Comparison of ENCODE assay signal across 19 cellular contexts in the genomic region with DNA sequence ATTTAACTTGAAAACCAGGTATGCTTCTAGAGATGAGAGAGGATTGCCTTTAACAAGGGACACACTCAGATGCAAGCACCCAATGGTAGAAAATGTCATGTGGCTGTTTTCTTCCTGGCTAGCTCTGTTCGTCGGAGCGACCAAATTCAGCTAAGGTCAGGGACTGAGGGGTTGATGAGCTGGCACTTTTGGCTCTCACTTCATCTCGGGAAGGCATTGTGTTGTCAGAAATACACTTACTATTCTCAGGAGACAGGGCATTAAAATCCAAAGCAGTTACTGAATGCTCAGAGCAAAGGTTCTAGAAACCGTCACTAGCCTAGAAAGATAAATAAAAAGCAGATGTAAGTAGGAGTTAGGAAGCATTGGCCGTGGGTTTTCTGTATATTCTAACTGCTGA.
"Had no signal": no experiment of that assay in that cellular context is flagged by ENCODE, and none has a peak within 500 bp of the region (broad histone marks: within the 10 kb centered on the region; RNA-seq: fewer than 3 reads in every experiment).

No MANE protein-coding gene starts in this region.

- H3K36me3 ChIP-seq: breast epithelium, gastrocnemius medialis, heart right ventricle, left ventricle myocardium inferior, tibial artery, uterus had no signal

- ATAC-seq: activated naive CD4-positive, alpha-beta T cell treated with anti-CD3 and anti-CD28 coated beads, Interleukin-2, amount 50 U/mL, for 72 hours; esophagus mucosa; gastrocnemius medialis; heart right ventricle; stimulated activated effector memory CD8-positive, alpha-beta T cell treated with anti-CD3 and anti-CD28 coated beads, Interleukin-12 subunit alpha, Interleukin-12 subunit beta, amount 100 ng/mL, for 72 hours had no signal

- H3K27ac ChIP-seq: breast epithelium, gastrocnemius medialis, heart right ventricle, left ventricle myocardium inferior, tibial artery, uterus had no signal

- FAIRE-seq: endometrium, kidney, small intestine, TTC549 had no signal

- DNase-seq: activated B cell treated with CpG ODN at 0.5 μM for 24 hours; activated CD4-positive, alpha-beta T cell treated with anti-CD3 and anti-CD28 coated beads, Interleukin-2, amount 10 ng/mL, durations not matched to agents 24 days and 14 days; activated effector memory CD4-positive, alpha-beta T cell treated with anti-CD3 and anti-CD28 coated beads, Interleukin-2, amount 50 U/mL, for 16 hours; activated T-cell treated with anti-CD3 and anti-CD28 coated beads for 4 hours; gastrocnemius medialis; heart right ventricle; kidney; left ventricle myocardium inferior; nephron progenitor cell; small intestine; T-helper 2 cell; tibial artery; uterus had no signal

- H3K4me3 ChIP-seq: breast epithelium, gastrocnemius medialis, heart right ventricle, left ventricle myocardium inferior, tibial artery, uterus had no signal

- H3K9me3 ChIP-seq: breast epithelium, gastrocnemius medialis, tibial artery, uterus had no signal

- H3K4me1 ChIP-seq: breast epithelium, gastrocnemius medialis, heart right ventricle, left ventricle myocardium inferior, tibial artery, uterus had no signal

- H3K27me3 ChIP-seq: breast epithelium, gastrocnemius medialis, tibial artery, uterus had no signal
